ENCODE assay signal across 6 cellular contexts in genomic region chr15:88234711-88235110, GRCh38. TPM values are rescaled to one million over a fixed set of nuclear protein-coding genes. Genes with fewer than 3 reads are reported as not detected.
"Had no signal": no experiment of that assay in that cellular context is flagged by ENCODE, and none has a peak within 500 bp of the region (broad histone marks: within the 10 kb centered on the region; RNA-seq: fewer than 3 reads in every experiment).

No MANE protein-coding gene starts in this region.

- H3K27ac Mint-ChIP-seq: IgD-negative memory B cell had no signal

- H3K4me3 ChIP-seq: K562 had no signal

- ATAC-seq: HepG2, K562 had no signal

- DNase-seq: IMR-90 had no signal

- H3K4me1 Mint-ChIP-seq: IgD-negative memory B cell had no signal

- H3K4me3 Mint-ChIP-seq: IgD-negative memory B cell had no signal

- H3K27ac ChIP-seq: HL-60 had no signal

RNA-seq across cellular contexts. Expression of gene NTRK3, which starts 21.8 kb away (rescaled TPM):
- total RNA-seq: HepG2, HT-29 had no signal
- polyA plus RNA-seq: HepG2, IgD-negative memory B cell had no signal
